1 cellular context compared by ENCODE assay signal in the genomic region with DNA sequence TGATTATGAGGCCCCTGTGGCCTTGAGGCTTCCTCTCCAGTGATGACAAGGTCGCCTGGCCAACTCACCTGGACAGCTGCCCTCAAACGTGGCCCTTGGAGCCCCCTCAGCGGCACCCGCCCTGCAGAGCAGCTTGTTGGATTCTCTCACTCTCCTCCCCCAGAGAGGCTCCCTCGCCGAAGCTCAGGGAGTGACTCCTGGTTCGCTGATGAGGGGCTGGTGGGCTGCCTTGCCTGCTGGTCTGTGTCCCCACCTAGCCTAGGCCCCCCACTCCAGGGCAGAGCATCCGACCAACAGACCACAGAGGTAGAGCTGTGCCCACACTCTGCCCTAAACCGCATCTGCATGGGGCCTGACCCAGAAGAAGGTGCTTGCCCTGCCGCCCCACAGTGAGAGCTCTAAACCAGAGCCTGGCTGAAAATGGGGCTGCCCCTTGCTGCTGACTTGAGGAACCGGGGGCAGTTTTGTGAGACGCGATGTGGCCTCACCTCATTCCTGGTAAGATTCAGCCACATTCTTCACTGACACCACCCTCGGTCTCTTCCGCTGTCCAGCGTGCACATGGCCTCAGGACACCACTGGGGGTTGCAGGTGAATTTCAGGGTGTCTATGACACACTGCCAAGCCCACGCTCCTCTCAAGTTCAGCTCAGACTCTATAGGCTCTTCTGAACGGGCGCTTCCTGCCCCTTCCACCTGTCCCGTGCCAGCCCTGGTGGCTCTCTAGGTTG.
TF ChIP-seq lines count a peak whose summit lies in the region.

No MANE protein-coding gene starts in this region.

TF ChIP-seq in GM12878, 131 proteins besides CTCF, POLR2A, EP300 and RAD21 (continued from another document):
- TF ChIP-seq, protein P1, sequence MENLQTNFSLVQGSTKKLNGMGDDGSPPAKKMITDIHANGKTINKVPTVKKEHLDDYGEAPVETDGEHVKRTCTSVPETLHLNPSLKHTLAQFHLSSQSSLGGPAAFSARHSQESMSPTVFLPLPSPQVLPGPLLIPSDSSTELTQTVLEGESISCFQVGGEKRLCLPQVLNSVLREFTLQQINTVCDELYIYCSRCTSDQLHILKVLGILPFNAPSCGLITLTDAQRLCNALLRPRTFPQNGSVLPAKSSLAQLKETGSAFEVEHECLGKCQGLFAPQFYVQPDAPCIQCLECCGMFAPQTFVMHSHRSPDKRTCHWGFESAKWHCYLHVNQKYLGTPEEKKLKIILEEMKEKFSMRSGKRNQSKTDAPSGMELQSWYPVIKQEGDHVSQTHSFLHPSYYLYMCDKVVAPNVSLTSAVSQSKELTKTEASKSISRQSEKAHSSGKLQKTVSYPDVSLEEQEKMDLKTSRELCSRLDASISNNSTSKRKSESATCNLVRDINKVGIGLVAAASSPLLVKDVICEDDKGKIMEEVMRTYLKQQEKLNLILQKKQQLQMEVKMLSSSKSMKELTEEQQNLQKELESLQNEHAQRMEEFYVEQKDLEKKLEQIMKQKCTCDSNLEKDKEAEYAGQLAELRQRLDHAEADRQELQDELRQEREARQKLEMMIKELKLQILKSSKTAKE (IDR thresholded peaks at IDR 0.05; ENCODE audit: low read depth, poor library complexity, severe bottlenecking): peak; percentile 45
- TF ChIP-seq POU2F2 (IDR thresholded peaks at IDR 0.05; ENCODE audit: borderline replicate concordance, low read depth, low read length): peak; percentile 26; the same call in 1 of the 3 replicates
- peak; percentile 28; the same call in 1 of the 2 replicates for TF ChIP-seq CHD2 (IDR thresholded peaks at IDR 0.05; ENCODE audit: borderline replicate concordance, low read depth, low read length)
- peak; percentile 40 to 64; a peak in 2 of 4 replicates for TF ChIP-seq IKZF2 (IDR thresholded peaks at IDR 0.05)
- TF ChIP-seq LARP7 (IDR thresholded peaks at IDR 0.05): 0 out of 2 replicates have a peak, but pooled peaks have one; percentile 26
- no peak for TF ChIP-seq CHD1 (IDR thresholded peaks at IDR 0.05; ENCODE audit: low read depth, low read length)
- no peak for TF ChIP-seq PBX3 (IDR thresholded peaks at IDR 0.05; ENCODE audit: insufficient replicate concordance, low read depth, low read length)
- peak; percentile 15 for TF ChIP-seq SP1 (IDR thresholded peaks at IDR 0.05; ENCODE audit: low read depth, low read length)
- peak; percentile 63 for TF ChIP-seq ZNF687 (IDR thresholded peaks at IDR 0.05)
- peak; percentile 46; the same call in 1 of the 2 replicates for TF ChIP-seq RUNX3 (IDR thresholded peaks at IDR 0.05; ENCODE audit: low read length)
- TF ChIP-seq IKZF1 (conservative IDR thresholded peaks at IDR 0.05): peak; percentile 53; the same call in 1 of the 2 replicates
- TF ChIP-seq ATF7 (IDR thresholded peaks at IDR 0.05; ENCODE audit: low read depth): peak; percentile 49; the same call in 1 of the 2 replicates
- no peak for TF ChIP-seq ETV6 (conservative IDR thresholded peaks at IDR 0.05 in 1 of 2, IDR thresholded peaks at IDR 0.05 in 1 of 2; ENCODE audit: borderline replicate concordance in 1 of 2, low read depth in 1 of 2)
- TF ChIP-seq SPI1 (IDR thresholded peaks at IDR 0.05; ENCODE audit: borderline replicate concordance, insufficient read depth, low read depth, low read length): peak; percentile 38; the same call in 1 of the 2 replicates
- no peak for TF ChIP-seq SMAD1 (IDR thresholded peaks at IDR 0.05; ENCODE audit: low read depth, partially characterized antibody)
- TF ChIP-seq RELB (IDR thresholded peaks at IDR 0.05; ENCODE audit: low read depth): peak; percentile 49; the same call in 1 of the 2 replicates
- TF ChIP-seq POLR2AphosphoS5 (IDR thresholded peaks at IDR 0.05; ENCODE audit: low read length): no peak
- peak; percentile 70; the same call in 1 of the 2 replicates for TF ChIP-seq MLLT1 (IDR thresholded peaks at IDR 0.05)
- TF ChIP-seq WRNIP1 (IDR thresholded peaks at IDR 0.05; ENCODE audit: borderline replicate concordance, low read depth, low read length): no peak
- peak; percentile 39; the same call in 1 of the 2 replicates for TF ChIP-seq GATAD2B (conservative IDR thresholded peaks at IDR 0.05; ENCODE audit: low read depth)
- TF ChIP-seq CEBPB (IDR thresholded peaks at IDR 0.05; ENCODE audit: borderline replicate concordance in 1 of 2, low read depth in 2 of 2, low read length in 2 of 2): no peak
- TF ChIP-seq NR2C1 (IDR thresholded peaks at IDR 0.05): no peak
- peak; percentile 74 for TF ChIP-seq MXI1 (IDR thresholded peaks at IDR 0.05; ENCODE audit: low read depth, low read length)
- TF ChIP-seq MTA2 (IDR thresholded peaks at IDR 0.05; ENCODE audit: low read depth): peak; percentile 58; the same call in 1 of the 2 replicates
TF ChIP-seq in GM12878: peak in this region for 20.
